In the genomic region with DNA sequence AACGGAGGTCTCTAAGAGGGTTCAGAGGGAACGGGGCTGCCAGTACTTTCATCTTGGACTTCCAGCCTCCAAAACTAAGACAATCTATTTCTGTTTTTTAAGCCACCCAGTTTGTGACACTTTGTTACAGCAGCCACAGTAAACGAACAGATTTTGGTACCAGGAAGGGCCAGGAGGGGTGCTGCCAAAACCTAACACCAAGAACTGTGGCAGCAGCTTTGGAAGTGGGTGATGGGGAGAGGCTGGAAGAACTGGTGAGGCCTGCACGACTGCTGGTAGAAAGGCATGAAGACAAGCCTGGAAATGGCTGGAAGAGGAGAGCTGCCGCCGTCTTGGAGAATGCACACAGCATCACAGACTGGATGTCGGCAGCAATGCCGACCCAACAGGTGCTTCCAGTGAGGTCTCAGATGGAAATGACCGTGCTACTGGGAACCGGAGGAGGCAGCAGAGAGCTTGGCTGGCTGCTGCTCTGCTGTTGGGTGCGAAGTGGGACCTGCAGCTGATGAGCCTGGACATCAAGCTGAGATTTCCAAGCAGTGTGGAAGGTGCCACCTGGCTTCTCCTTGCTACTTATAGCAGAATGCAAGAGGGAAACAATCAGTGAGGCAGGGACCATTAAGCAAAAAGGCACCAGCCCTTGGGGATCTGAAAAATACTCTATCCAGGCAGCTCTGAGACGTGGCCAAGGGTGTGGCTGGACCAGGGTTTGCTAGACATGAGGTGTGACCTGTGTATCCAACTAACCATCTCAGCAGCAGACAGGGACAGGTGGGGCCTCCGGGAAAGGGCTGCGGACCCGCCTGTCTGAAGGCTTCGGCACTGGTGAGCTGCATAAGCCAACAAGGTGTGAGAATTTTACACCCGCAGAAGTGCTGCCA, we compare ENCODE assay signal across 8 cellular contexts. TPM values are rescaled to one million over a fixed set of nuclear protein-coding genes. Genes with fewer than 3 reads are reported as not detected.
A peak's percentile ranks its signal among the peaks of the same experiment; 100 is the strongest.
DNase-seq lines count a peak whose midpoint lies in the region; ATAC-seq and TF ChIP-seq lines count a peak whose summit lies in the region.

No MANE protein-coding gene starts in this region.

- peaks cover 0 to 2% (median 0%) of the 10 kb centered on the region in 3 donors for H3K4me1 Mint-ChIP-seq in T-cell
- peaks cover 26% of the 10 kb centered on the region for H3K4me1 Mint-ChIP-seq in stimulated activated naive CD8-positive, alpha-beta T cell treated with anti-CD3 and anti-CD28 coated beads, Interleukin-15, amount 100 ng/mL, for 72 hours

- no peaks in the 10 kb centered on the region for H3K9me3 ChIP-seq in gastroesophageal sphincter

- no peak overlapping the region for H3K4me3 Mint-ChIP-seq in T-cell
- no peak overlapping the region for H3K4me3 Mint-ChIP-seq in stimulated activated naive CD8-positive, alpha-beta T cell treated with anti-CD3 and anti-CD28 coated beads, Interleukin-15, amount 100 ng/mL, for 72 hours

- POLR2A ChIA-PET in HEK293T (lab: Yijun Ruan, JAX): interaction anchor here (0.9 to 1.9 kb wide), 4 partner anchors 12 to 47 kb away, joined by 3 to 11 read pairs (median 4); a partner anchor contains a TSS
- POLR2A ChIA-PET in T-cell (lab: Charles Lee): interaction anchor here in 1 of 2 donors (0.5 kb wide), 1 partner anchor 57 kb away, joined by 3 read pairs; no protein-coding TSS in a partner anchor

- no peaks in the 10 kb centered on the region for H3K9me3 Mint-ChIP-seq in T-cell
- no peaks in the 10 kb centered on the region for H3K9me3 Mint-ChIP-seq in stimulated activated naive CD8-positive, alpha-beta T cell treated with anti-CD3 and anti-CD28 coated beads, Interleukin-15, amount 100 ng/mL, for 72 hours

- peaks cover 0 to 49% of the 10 kb centered on the region in 2 donors for H3K36me3 ChIP-seq in gastroesophageal sphincter

- WGBS in gastroesophageal sphincter (ENCODE audit: low coverage in 1 of 2), 2 donors: 32 to 43% methylated on average over 6 to 12 of the region's 17 CpGs

- DNase-seq in DMS153 (lab: John Stamatoyannopoulos, UW) (peak; percentile 16), DMS153 treated with DMSO at 0.1 percent for 48 hours (lab: John Stamatoyannopoulos, UW; ENCODE audit: unreplicated experiment) (no peak), HEK293T (ENCODE audit: extremely low spot score) (peak; percentile 64), T-cell (peak in 6 of 34 experiments; percentile 8 to 33 (median 17)), dedifferentiated amniotic fluid mesenchymal stem cell (ENCODE audit: extremely low spot score) (no peak), NCI-H2107 treated with DMSO at 0.1 percent for 48 hours (lab: John Stamatoyannopoulos, UW; ENCODE audit: unreplicated experiment) (no peak)
- DNase-seq in stimulated activated naive CD8-positive, alpha-beta T cell treated with anti-CD3 and anti-CD28 coated beads, Interleukin-15, amount 100 ng/mL, for 72 hours: no peak

- H3K27me3 ChIP-seq in gastroesophageal sphincter: peaks cover 31% of the 10 kb centered on the region

- ATAC-seq in T-cell (replicated peaks in 1 of 4) (peak; percentile 34 to 54 (median 48)), gastroesophageal sphincter (peak; percentile 23)
- peak; percentile 29 for ATAC-seq in stimulated activated naive CD8-positive, alpha-beta T cell treated with anti-CD3 and anti-CD28 coated beads, Interleukin-15, amount 100 ng/mL, for 72 hours

- peaks cover 0 to 7% (median 0%) of the 10 kb centered on the region in 3 donors for H3K4me1 ChIP-seq in gastroesophageal sphincter

- H3K4me3 ChIP-seq in gastroesophageal sphincter: no peak overlapping the region

- CTCF ChIA-PET in HEK293T (lab: Yijun Ruan, JAX): interaction anchor here (0.6 to 1.4 kb wide), 6 partner anchors 8 to 49 kb away, joined by 3 to 6 read pairs (median 3); no protein-coding TSS in a partner anchor
- CTCF ChIA-PET in T-cell (lab: Charles Lee): no interaction called here

- no peak for TF ChIP-seq POLR2A in gastroesophageal sphincter (IDR thresholded peaks at IDR 0.05)

- no peak overlapping the region for H3K27ac Mint-ChIP-seq in T-cell
- no peak overlapping the region for H3K27ac Mint-ChIP-seq in stimulated activated naive CD8-positive, alpha-beta T cell treated with anti-CD3 and anti-CD28 coated beads, Interleukin-15, amount 100 ng/mL, for 72 hours

- H3K36me3 Mint-ChIP-seq in T-cell: peaks cover under 1% of the 10 kb centered on the region

- no peak overlapping the region for H3K27ac ChIP-seq in gastroesophageal sphincter

- TF ChIP-seq CTCF in gastroesophageal sphincter (IDR thresholded peaks at IDR 0.05): peak in 3 of 4 experiments; percentile 29 to 33 (median 30)

- no peak for TF ChIP-seq EP300 in gastroesophageal sphincter (IDR thresholded peaks at IDR 0.05)

- H3K27me3 Mint-ChIP-seq in T-cell: peaks cover 0 to 2% of the 10 kb centered on the region in 2 donors
- H3K27me3 Mint-ChIP-seq in stimulated activated naive CD8-positive, alpha-beta T cell treated with anti-CD3 and anti-CD28 coated beads, Interleukin-15, amount 100 ng/mL, for 72 hours: peaks cover 34% of the 10 kb centered on the region

TF ChIP-seq in HEK293T, 16 proteins besides CTCF, POLR2A, EP300 and RAD21:
- TF ChIP-seq FOXK2 (IDR thresholded peaks at IDR 0.05): no peak
- TF ChIP-seq ARNT (IDR thresholded peaks at IDR 0.05): no peak
- no peak for TF ChIP-seq ZNF384 (IDR thresholded peaks at IDR 0.05)
- TF ChIP-seq, protein P1, sequence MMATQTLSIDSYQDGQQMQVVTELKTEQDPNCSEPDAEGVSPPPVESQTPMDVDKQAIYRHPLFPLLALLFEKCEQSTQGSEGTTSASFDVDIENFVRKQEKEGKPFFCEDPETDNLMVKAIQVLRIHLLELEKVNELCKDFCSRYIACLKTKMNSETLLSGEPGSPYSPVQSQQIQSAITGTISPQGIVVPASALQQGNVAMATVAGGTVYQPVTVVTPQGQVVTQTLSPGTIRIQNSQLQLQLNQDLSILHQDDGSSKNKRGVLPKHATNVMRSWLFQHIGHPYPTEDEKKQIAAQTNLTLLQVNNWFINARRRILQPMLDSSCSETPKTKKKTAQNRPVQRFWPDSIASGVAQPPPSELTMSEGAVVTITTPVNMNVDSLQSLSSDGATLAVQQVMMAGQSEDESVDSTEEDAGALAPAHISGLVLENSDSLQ (IDR thresholded peaks at IDR 0.05): no peak

RNA-seq across cellular contexts. Expression of a gene that starts 4.7 kb away (rescaled TPM):
- total RNA-seq in T-cell (not detected), gastroesophageal sphincter (not detected)

RNA-seq across cellular contexts. Expression of a gene that starts 6.7 kb away (rescaled TPM):
- total RNA-seq in T-cell (not detected), gastroesophageal sphincter (1 to 10 TPM in 1 of 4 donors, not detected in 3; 7.7 TPM)

RNA-seq across cellular contexts. Expression of a gene that starts 11.8 kb away (rescaled TPM):
- total RNA-seq in T-cell (100 to 1,000 TPM; 133 to 142 (median 141) TPM), gastroesophageal sphincter (10 to 100 TPM; 11.9 to 32.1 (median 23.7) TPM)

RNA-seq across cellular contexts. Expression of a gene that starts 11.9 kb away (rescaled TPM):
- 10 to 100 TPM; 37.0 to 71.6 (median 64.0) TPM for total RNA-seq in T-cell
- 10 to 100 TPM; 56.8 to 99.0 (median 73.8) TPM for total RNA-seq in gastroesophageal sphincter

RNA-seq across cellular contexts. Expression of a gene that starts 24.0 kb away (rescaled TPM):
- total RNA-seq in T-cell: 10 to 100 TPM in 3 of 5 donors, 1 to 10 TPM in 2; 5.8 to 12.8 (median 12.1) TPM
- total RNA-seq in gastroesophageal sphincter: 10 to 100 TPM in 1 of 4 donors, 1 to 10 TPM in 3; 3.6 to 11.6 (median 6.1) TPM

Comparison
In these comparisons a context has a peak if more than half of its experiments do, and no peak if none do; other contexts are left out.
1. DNase-seq: peak in DMS153 (single experiment) and HEK293T (single experiment); none in DMS153 treated with DMSO at 0.1 percent for 48 hours (single experiment), stimulated activated naive CD8-positive, alpha-beta T cell treated with anti-CD3 and anti-CD28 coated beads, Interleukin-15, amount 100 ng/mL, for 72 hours (0 of 2), dedifferentiated amniotic fluid mesenchymal stem cell (single experiment) and NCI-H2107 treated with DMSO at 0.1 percent for 48 hours (single experiment).
2. RNA of a gene that starts 11.8 kb away (total RNA-seq): 133 to 142 TPM in T-cell; 11.9 to 32.1 TPM in gastroesophageal sphincter; every median in the first group is over 4 times any median in the second.
3. Peak in every context shown above with its lines, with median percentiles within 50 percentile points of each other: ATAC-seq.